ENCODE assay signal across 13 cellular contexts in the genomic region with DNA sequence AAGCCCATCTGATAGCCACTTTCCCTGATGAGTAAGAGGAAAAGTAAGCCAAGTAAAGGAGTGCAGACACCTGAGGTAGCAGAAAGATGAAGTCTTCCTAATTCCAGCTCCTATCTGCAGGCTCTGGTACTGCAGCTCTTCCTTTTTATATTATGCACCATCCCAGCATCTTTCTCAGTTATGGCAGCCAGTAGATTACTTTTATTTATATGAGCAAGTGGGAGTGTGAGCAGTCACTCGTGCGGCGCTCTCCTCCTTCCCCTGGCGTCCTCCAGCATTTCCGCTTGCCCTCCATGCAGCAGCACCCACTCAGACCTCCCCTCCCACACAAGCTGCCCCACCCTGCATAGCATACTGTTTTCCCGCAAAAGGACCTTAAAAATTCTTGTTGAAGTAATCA.
A peak's percentile ranks its signal among the peaks of the same experiment; 100 is the strongest.
DNase-seq lines count a peak whose midpoint lies in the region; ATAC-seq and TF ChIP-seq lines count a peak whose summit lies in the region.
"Had no signal": no experiment of that assay in that cellular context is flagged by ENCODE, and none has a peak within 500 bp of the region (broad histone marks: within the 10 kb centered on the region; RNA-seq: fewer than 3 reads in every experiment).

No MANE protein-coding gene starts in this region.

- H3K4me1 ChIP-seq in mammary epithelial cell (ENCODE audit: insufficient read depth, low read length): peaks cover 27% of the 10 kb centered on the region
- no peaks in the 10 kb centered on the region for H3K4me1 ChIP-seq in ascending aorta

- in situ Hi-C loops in KBM-7 (cut with MboI; ENCODE audit: low pct_unique_long_range_greater_than_20kb, low sequenced_read_pairs): no loop called here
- in situ Hi-C loops in mammary epithelial cell (cut with MboI; ENCODE audit: low sequenced_read_pairs in 2 of 2): no loop called here

- H2AFZ ChIP-seq in mammary epithelial cell (ENCODE audit: low read depth, low read length): no peak overlapping the region
- H2AFZ ChIP-seq: GM23248 had no signal

- DNase-seq in D341Med (ENCODE audit: low spot score) (peak; percentile 31), KBM-7 (peak; percentile 34), mammary epithelial cell (peak; percentile 8), neural crest cell (ENCODE audit: low read depth, low spot score) (no peak), inferior parietal cortex (ENCODE audit: extremely low spot score) (no peak), ascending aorta (ENCODE audit: low spot score in 2 of 2) (no peak), NCI-H1436 (lab: John Stamatoyannopoulos, UW) (no peak)
- DNase-seq: activated T-cell treated with anti-CD3 and anti-CD28 coated beads, Interleukin-2, amount 50 U/mL, for 72 hours; cerebellar nuclear complex; GM23248; NCI-H1092 treated with DMSO at 0.1 percent for 48 hours had no signal

- no peak overlapping the region for H3K27ac Mint-ChIP-seq in neural crest cell (ENCODE audit: unreplicated experiment)
- H3K27ac Mint-ChIP-seq: activated T-cell treated with anti-CD3 and anti-CD28 coated beads, Interleukin-2, amount 50 U/mL, for 72 hours had no signal

- H3K27me3 ChIP-seq in mammary epithelial cell (ENCODE audit: insufficient read depth, low read length) (peaks cover 2% of the 10 kb centered on the region), ascending aorta (no peaks in the 10 kb centered on the region)

- peaks cover 10% of the 10 kb centered on the region for H3K4me1 Mint-ChIP-seq in neural crest cell

- no peak overlapping the region for H3K4me3 Mint-ChIP-seq in neural crest cell
- H3K4me3 Mint-ChIP-seq: activated T-cell treated with anti-CD3 and anti-CD28 coated beads, Interleukin-2, amount 50 U/mL, for 72 hours had no signal

- H3K9ac ChIP-seq in mammary epithelial cell (ENCODE audit: insufficient read depth, low read length): no peak overlapping the region
- H3K9ac ChIP-seq: GM23248 had no signal

- no peaks in the 10 kb centered on the region for H3K79me2 ChIP-seq in mammary epithelial cell (ENCODE audit: insufficient read depth, low read length)

- CTCF ChIA-PET in mammary epithelial cell (lab: Charles Lee; ENCODE audit: low non-redundant PET): interaction anchor here (0.8 kb wide), 1 partner anchor 1185 kb away, joined by 6 read pairs; no protein-coding TSS in a partner anchor

- no peaks in the 10 kb centered on the region for H3K27me3 Mint-ChIP-seq in neural crest cell (ENCODE audit: low read depth)

- BruUV-seq in mammary epithelial cell (replicated peaks; lab: Mats Ljungman, UMichigan): no TSS peak

- no peaks in the 10 kb centered on the region for H3K36me3 Mint-ChIP-seq in neural crest cell (ENCODE audit: low read depth)

- ATAC-seq in GM21381 (IDR thresholded peaks at IDR 0.05; ENCODE audit: unreplicated experiment): no peak
- ATAC-seq: activated T-cell treated with anti-CD3 and anti-CD28 coated beads, Interleukin-2, amount 50 U/mL, for 72 hours; mucosa of descending colon had no signal

- TF ChIP-seq CTCF in mammary epithelial cell (conservative IDR thresholded peaks at IDR 0.05 in 1 of 2, IDR thresholded peaks at IDR 0.05 in 1 of 2; ENCODE audit: extremely low read depth in 1 of 2, insufficient read depth in 1 of 2, low read depth in 1 of 2, low read length in 2 of 2): peak; percentile 49 to 53
- peak; percentile 56 for TF ChIP-seq CTCF in neural crest cell (conservative IDR thresholded peaks at IDR 0.05)
- TF ChIP-seq CTCF in ascending aorta (IDR thresholded peaks at IDR 0.05): peak in 1 of 3 experiments; percentile 14

- dilution Hi-C loops in mammary epithelial cell (cut with HindIII; ENCODE audit: low sequenced_read_pairs): no loop called here

- WGBS in mammary epithelial cell (ENCODE audit: low coverage, missing lambda C conversion rate): 100% methylated on average over 5 of the region's 6 CpGs

- H3K9me3 ChIP-seq in mammary epithelial cell (replicated peaks; ENCODE audit: insufficient read depth, low read length) (no peaks in the 10 kb centered on the region), ascending aorta (no peaks in the 10 kb centered on the region)
- H3K9me3 ChIP-seq: mucosa of descending colon had no signal

- peaks cover 3% of the 10 kb centered on the region for H3K9me3 Mint-ChIP-seq in neural crest cell

- intact Hi-C loops in mammary epithelial cell (cut with micrococcal nuclease): loop anchor here (5.0 to 10.0 kb wide), 2 partner anchors 271 to 1272 kb away; a partner anchor contains a TSS
- intact Hi-C loops in ascending aorta (cut with DNase I): no loop called here

- H3K36me3 ChIP-seq in mammary epithelial cell (ENCODE audit: insufficient read depth, low read length) (no peaks in the 10 kb centered on the region), ascending aorta (no peaks in the 10 kb centered on the region)

- H3K27ac ChIP-seq in mammary epithelial cell (ENCODE audit: insufficient read depth, low read depth, low read length) (no peak overlapping the region), ascending aorta (no peak overlapping the region)
- H3K27ac ChIP-seq: GM23248 had no signal

- H4K20me1 ChIP-seq in mammary epithelial cell (ENCODE audit: insufficient read depth, low read length): no peaks in the 10 kb centered on the region

- H3K4me3 ChIP-seq in mammary epithelial cell (replicated peaks in 1 of 3; ENCODE audit: insufficient read depth in 1 of 3, low read depth in 2 of 3, low read length in 3 of 3): no peak overlapping the region
- H3K4me3 ChIP-seq in ascending aorta: no peak overlapping the region
- H3K4me3 ChIP-seq: GM23248, mucosa of descending colon had no signal

- H3K4me2 ChIP-seq in mammary epithelial cell (ENCODE audit: insufficient read depth, low read depth, low read length): no peak overlapping the region

Comparison
In these comparisons a context has a peak if more than half of its experiments do, and no peak if none do; other contexts are left out.
1. DNase-seq: peak in D341Med (single experiment), KBM-7 (single experiment) and mammary epithelial cell (single experiment); none in neural crest cell (single experiment), inferior parietal cortex (single experiment), ascending aorta (0 of 2) and NCI-H1436 (single experiment).